15 cellular contexts compared by ENCODE assay signal in the genomic region with DNA sequence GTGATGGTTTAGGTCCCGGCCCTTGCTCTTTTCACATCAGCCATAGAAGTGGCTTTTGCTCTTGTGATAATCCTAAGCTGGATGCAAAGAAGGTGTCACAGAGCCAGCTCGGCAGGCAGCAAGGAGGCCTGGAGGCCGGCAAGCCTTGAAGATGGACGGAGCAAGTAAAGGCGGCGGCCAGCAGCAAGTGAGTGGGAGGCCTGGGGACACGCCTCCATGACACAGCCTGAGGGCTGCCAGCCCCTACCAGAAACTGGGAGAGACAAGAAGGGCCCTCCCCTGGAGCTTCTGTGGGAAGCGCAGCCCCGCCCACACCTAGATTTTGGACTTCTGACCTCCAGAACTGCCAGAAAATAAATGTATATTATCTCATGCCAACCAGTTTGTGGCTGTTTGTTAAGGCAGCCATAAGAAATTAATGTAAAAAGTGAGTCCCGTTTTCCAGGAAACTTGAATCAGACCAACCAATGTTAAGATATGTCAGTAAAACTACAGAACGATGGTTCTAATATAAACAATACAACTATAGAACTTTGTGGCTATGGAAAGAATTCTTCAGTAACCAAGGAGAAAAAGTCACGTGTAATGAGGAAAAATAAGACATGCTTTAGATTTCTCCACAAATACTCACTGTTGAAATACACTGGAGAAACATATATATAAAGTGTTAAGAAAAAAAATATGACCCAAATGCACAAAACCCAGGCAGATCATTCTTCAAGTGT. TPM values are rescaled to one million over a fixed set of nuclear protein-coding genes. Genes with fewer than 3 reads are reported as not detected.
DNase-seq lines count a peak whose midpoint lies in the region; ATAC-seq, FAIRE-seq and TF ChIP-seq lines count a peak whose summit lies in the region.
"Had no signal": no experiment of that assay in that cellular context is flagged by ENCODE, and none has a peak within 500 bp of the region (broad histone marks: within the 10 kb centered on the region; RNA-seq: fewer than 3 reads in every experiment).

No MANE protein-coding gene starts in this region.

- no peak overlapping the region for H3K27ac ChIP-seq in HepG2 (ENCODE audit: extremely low read length, insufficient read depth, low read length)
- no peak overlapping the region for H3K27ac ChIP-seq in right lobe of liver
- no peak overlapping the region for H3K27ac ChIP-seq in PC-3 (ENCODE audit: low read length)
- H3K27ac ChIP-seq: suprapubic skin had no signal

- peak; percentile 64 for ATAC-seq in HepG2
- ATAC-seq in right lobe of liver: no peak
- no peak for ATAC-seq in PC-3
- no peak for ATAC-seq in GM21786 (IDR thresholded peaks at IDR 0.05; ENCODE audit: unreplicated experiment)

- no peak for FAIRE-seq in HepG2 (lab: Jason Lieb, UNC)
- FAIRE-seq: A204.1 had no signal

- POLR2A ChIA-PET in HepG2 (lab: Yijun Ruan, JAX): no interaction called here
- POLR2A ChIA-PET in PC-3 (lab: Charles Lee; ENCODE audit: unreplicated experiment): no interaction called here

- peaks cover 0 to 23% of the 10 kb centered on the region in 2 experiments; a peak in 3 of 5 replicates for H3K27me3 ChIP-seq in HepG2 (ENCODE audit: control insufficient read depth in 1 of 2, insufficient read depth in 2 of 2, low read length in 2 of 2)
- H3K27me3 ChIP-seq in right lobe of liver: no peaks in the 10 kb centered on the region
- H3K27me3 ChIP-seq in mucosa of stomach (ENCODE audit: control insufficient read depth, insufficient read depth, low read length): no peaks in the 10 kb centered on the region
- H3K27me3 ChIP-seq in PC-3 (ENCODE audit: low read length): no peaks in the 10 kb centered on the region
- H3K27me3 ChIP-seq: suprapubic skin had no signal

- H2AFZ ChIP-seq in HepG2 (ENCODE audit: low read length) (no peak overlapping the region), PC-3 (ENCODE audit: low read length) (no peak overlapping the region)

- BruUV-seq in HepG2 (replicated peaks; lab: Mats Ljungman, UMichigan) (no TSS peak), PC-3 (replicated peaks; lab: Mats Ljungman, UMichigan) (no TSS peak)

- H3K79me2 ChIP-seq in HepG2 (ENCODE audit: insufficient read depth, low read length) (no peaks in the 10 kb centered on the region), PC-3 (ENCODE audit: low read length) (peaks cover 18% of the 10 kb centered on the region)

- peak overlapping the region; percentile 39; the same call in 1 of the 2 replicates for H3K4me2 ChIP-seq in HepG2 (ENCODE audit: low read depth, low read length)
- H3K4me2 ChIP-seq in PC-3 (ENCODE audit: low read length): no peak overlapping the region

- no peak overlapping the region for H3K9ac ChIP-seq in HepG2 (ENCODE audit: insufficient read depth, low read depth, low read length)
- H3K9ac ChIP-seq in mucosa of stomach (ENCODE audit: low read length): peak overlapping the region; percentile 54
- H3K9ac ChIP-seq in PC-3 (ENCODE audit: low read length): no peak overlapping the region

- no peaks in the 10 kb centered on the region for H3K9me2 ChIP-seq in PC-3 (replicated peaks; ENCODE audit: low read length)

- no peak for TF ChIP-seq POLR2A in HepG2 (IDR thresholded peaks at IDR 0.05; ENCODE audit: insufficient read depth in 1 of 2, low read depth in 2 of 2, low read length in 2 of 2)
- TF ChIP-seq POLR2A in right lobe of liver (IDR thresholded peaks at IDR 0.05): no peak

- TF ChIP-seq RAD21 in HepG2 (CRISPR knock-in tag; IDR thresholded peaks at IDR 0.05): no peak

- H4K20me1 ChIP-seq in HepG2 (ENCODE audit: insufficient read depth, low read length): no peaks in the 10 kb centered on the region
- H4K20me1 ChIP-seq in PC-3 (ENCODE audit: low read length): no peaks in the 10 kb centered on the region

- H3K9me3 ChIP-seq in HepG2 (ENCODE audit: low read length): no peaks in the 10 kb centered on the region
- no peaks in the 10 kb centered on the region for H3K9me3 ChIP-seq in right lobe of liver
- no peaks in the 10 kb centered on the region for H3K9me3 ChIP-seq in mucosa of stomach (ENCODE audit: control insufficient read depth, low read length)
- no peaks in the 10 kb centered on the region for H3K9me3 ChIP-seq in PC-3 (ENCODE audit: low read length)
- H3K9me3 ChIP-seq: suprapubic skin had no signal

- WGBS in HepG2 (ENCODE audit: low lambda C conversion rate): 17% methylated on average over 11 of the region's 12 CpGs
- 57% methylated on average over 8 of the region's 12 CpGs for WGBS in right lobe of liver (ENCODE audit: insufficient coverage, low coverage, low lambda C conversion rate, missing lambda C conversion rate)

- CTCF ChIA-PET in HepG2 (lab: Yijun Ruan, JAX; ENCODE audit: low intra/inter-chr PET ratio, low total read pairs) (no interaction called here), PC-3 (lab: Charles Lee) (no interaction called here)

- H3K36me3 ChIP-seq in HepG2 (replicated peaks in 1 of 2; ENCODE audit: control insufficient read depth in 1 of 2, insufficient read depth in 2 of 2, low read length in 2 of 2) (no peaks in the 10 kb centered on the region), right lobe of liver (no peaks in the 10 kb centered on the region), mucosa of stomach (ENCODE audit: control insufficient read depth, insufficient read depth, low read length) (no peaks in the 10 kb centered on the region), PC-3 (ENCODE audit: low read depth, low read length) (no peaks in the 10 kb centered on the region)
- H3K36me3 ChIP-seq: suprapubic skin had no signal

- TF ChIP-seq EP300 in HepG2 (IDR thresholded peaks at IDR 0.05; ENCODE audit: low read depth in 2 of 2, low read length in 2 of 2) (no peak), HepG2 (CRISPR knock-in tag; IDR thresholded peaks at IDR 0.05; ENCODE audit: borderline replicate concordance) (no peak)

- H3K4me3 ChIP-seq in HepG2 (replicated peaks in 1 of 3; ENCODE audit: insufficient read depth in 1 of 3, low read depth in 2 of 3, low read length in 3 of 3) (no peak overlapping the region), right lobe of liver (no peak overlapping the region), fibroblast of the aortic adventitia (ENCODE audit: low read depth, low read length) (peak overlapping the region; percentile 9), mucosa of stomach (ENCODE audit: low read length) (no peak overlapping the region), PC-3 (ENCODE audit: low read length) (no peak overlapping the region)
- H3K4me3 ChIP-seq: lung, suprapubic skin had no signal

- H3K4me1 ChIP-seq in HepG2 (ENCODE audit: insufficient read depth, low read length) (no peaks in the 10 kb centered on the region), right lobe of liver (no peaks in the 10 kb centered on the region), mucosa of stomach (ENCODE audit: control insufficient read depth, insufficient read depth, low read length) (peaks cover 45% of the 10 kb centered on the region), PC-3 (ENCODE audit: insufficient read depth, low read length) (peaks cover 15% of the 10 kb centered on the region)

- TF ChIP-seq CTCF in HepG2 (CRISPR knock-in tag; IDR thresholded peaks at IDR 0.05) (no peak), right lobe of liver (IDR thresholded peaks at IDR 0.05) (no peak), fibroblast of the aortic adventitia (IDR thresholded peaks at IDR 0.05; ENCODE audit: insufficient read depth, low read length) (no peak), PC-3 (conservative IDR thresholded peaks at IDR 0.05; ENCODE audit: low read depth, low read length) (no peak)

- intact Hi-C loops in HepG2 (cut with micrococcal nuclease; ENCODE audit: unreplicated experiment): no loop called here
- intact Hi-C loops in right lobe of liver (cut with DNase I): no loop called here
- intact Hi-C loops in PC-3 (cut with micrococcal nuclease): loop anchor here (5.0 to 10.0 kb wide), 2 partner anchors 46 to 93 kb away; no protein-coding TSS in a partner anchor

- in situ Hi-C loops in HepG2 (cut with HindIII; ENCODE audit: extremely low pct_ligation_motif_present, low pct_unique_long_range_greater_than_20kb): no loop called here

- no peaks in the 10 kb centered on the region for H3F3A ChIP-seq in PC-3 (ENCODE audit: low read length, unreplicated experiment)

- DNase-seq in HepG2 (ENCODE audit: low spot score) (no peak), right lobe of liver (no peak), fibroblast of the aortic adventitia (ENCODE audit: low read depth) (peak; percentile 76), PC-3 (no peak), NCI-H2081 treated with DMSO at 0.1 percent for 48 hours (lab: John Stamatoyannopoulos, UW) (no peak), HuH-7 (ENCODE audit: low spot score) (no peak)
- DNase-seq: activated CD4-positive, alpha-beta T cell treated with anti-CD3 and anti-CD28 coated beads for 48 hours; cerebellar nuclear complex; NCI-H1930; SW 1271 had no signal

RNA-seq across cellular contexts. Expression of gene BACE2, which starts 49.9 kb away (rescaled TPM):
- total RNA-seq in HepG2 (2016; rRNA removed; fragmentation: Illumina TruSeq; extraction: Trizol) (0.07 TPM in 1 of 2 replicates, not detected in the other), right lobe of liver (1 to 10 TPM; 4.3 to 7.9 (median 5.4) TPM), fibroblast of the aortic adventitia (ENCODE audit: low replicate concordance) (122 and 127 TPM in 2 replicates), PC-3 (2014; rRNA removed) (89.2 and 96.2 TPM in 2 replicates)
- total RNA-seq in HepG2 (2016; cell fraction: cytosol; rRNA removed; fragmentation: Illumina TruSeq; extraction: Trizol; ENCODE audit: low read depth): not detected in 2 replicates
- not detected in 2 replicates for total RNA-seq in HepG2 (2016; cell fraction: insoluble cytoplasmic fraction; rRNA removed; fragmentation: Illumina TruSeq; extraction: Trizol)
- total RNA-seq in HepG2 (2016; cell fraction: membrane; rRNA removed; fragmentation: Illumina TruSeq; extraction: Trizol): 0.21 TPM in 1 of 2 replicates, not detected in the other
- total RNA-seq in HepG2 (2016; cell fraction: nucleus; rRNA removed; fragmentation: Illumina TruSeq; extraction: Trizol): 0.25 TPM in 1 of 2 replicates, not detected in the other
- polyA plus RNA-seq in HepG2 (2011; rRNA removed): 0.11 and 0.20 TPM in 2 replicates
- polyA plus RNA-seq in HepG2 (2011; cell fraction: cytosol; rRNA removed): 0.14 and 0.15 TPM in 2 replicates
- 0.10 and 0.14 TPM in 2 replicates for polyA plus RNA-seq in HepG2 (2011; cell fraction: nucleus; rRNA removed)
- not detected in 2 replicates for polyA plus RNA-seq in HepG2 (2012)
- 0.07 TPM in 1 of 2 replicates, not detected in the other for polyA plus RNA-seq in HepG2 (2016; cell fraction: cytosol; fragmentation: Illumina TruSeq; extraction: Trizol; ENCODE audit: low read depth)
- not detected in 2 replicates for polyA plus RNA-seq in HepG2 (2016; cell fraction: insoluble cytoplasmic fraction; fragmentation: Illumina TruSeq; extraction: Trizol; ENCODE audit: low read depth)
- 0.10 TPM in 1 of 2 replicates, not detected in the other for polyA plus RNA-seq in HepG2 (2016; cell fraction: membrane; fragmentation: Illumina TruSeq; extraction: Trizol; ENCODE audit: low read depth)
- not detected in 2 replicates for polyA plus RNA-seq in HepG2 (2016; cell fraction: nucleus; fragmentation: Illumina TruSeq; extraction: Trizol; ENCODE audit: insufficient read depth, low read depth)
- 67.8 TPM in 1 of 2 replicates, not detected in the other for polyA minus RNA-seq in HepG2 (2011; rRNA and poly(A)+ RNA removed; ENCODE audit: low replicate concordance)
- 0.59 and 0.62 TPM in 2 replicates for polyA minus RNA-seq in HepG2 (2011; cell fraction: cytosol; rRNA and poly(A)+ RNA removed)
- 0.37 TPM in 1 of 2 replicates, not detected in the other for polyA minus RNA-seq in HepG2 (2011; cell fraction: nucleus; rRNA and poly(A)+ RNA removed)

Comparison
In these comparisons a context has a peak if more than half of its experiments do, and no peak if none do; other contexts are left out.
1. RNA of gene BACE2, which starts 49.9 kb away (total RNA-seq): 122 to 127 TPM in fibroblast of the aortic adventitia and 89.2 to 96.2 TPM in PC-3; 4.3 to 7.9 TPM in right lobe of liver and 0.07 to 0.25 TPM in HepG2; every median in the first group is over 10 times any median in the second.